24 cellular contexts compared by ENCODE assay signal in genomic region chr12:25714219-25714984, GRCh38.
"Had no signal": no experiment of that assay in that cellular context is flagged by ENCODE, and none has a peak within 500 bp of the region (broad histone marks: within the 10 kb centered on the region; RNA-seq: fewer than 3 reads in every experiment).

No MANE protein-coding gene starts in this region.

- H3K27me3 ChIP-seq: right atrium auricular region, vagina had no signal

- H3K9me3 ChIP-seq: vagina had no signal

- DNase-seq: activated CD4-positive, alpha-beta T cell treated with anti-CD3 and anti-CD28 coated beads for 48 hours; activated CD8-positive, alpha-beta T cell treated with anti-CD3 and anti-CD28 coated beads for 36 hours; activated naive CD4-positive, alpha-beta T cell; activated T-cell treated with anti-CD3 and anti-CD28 coated beads, Interleukin-2, amount 50 U/mL, for 48 hours; anterior cingulate cortex; dermis blood vessel endothelial cell; effector CD4-positive, alpha-beta T cell; foreskin melanocyte; heart right ventricle; midbrain; naive thymus-derived CD4-positive, alpha-beta T cell; nucleus accumbens; stimulated activated CD4-positive, alpha-beta T cell treated with anti-CD3 and anti-CD28 coated beads, Interleukin-2, amount 100 ng/mL, for 48 hours; stimulated activated naive CD8-positive, alpha-beta T cell treated with anti-CD3 and anti-CD28 coated beads, Interleukin-15, Interleukin-2, amounts not matched to agents 100 U/mL and 50 U/mL, for 24 hours; T-helper 9 cell; WERI-Rb-1 had no signal

- ATAC-seq: activated CD4-positive, CD25-positive, alpha-beta regulatory T cell treated with anti-CD3 and anti-CD28 coated beads, Interleukin-2, amount 50 U/mL, for 24 hours; activated CD8-positive, alpha-beta T cell treated with anti-CD3 and anti-CD28 coated beads for 36 hours; activated naive CD4-positive, alpha-beta T cell treated with anti-CD3 and anti-CD28 coated beads, Interleukin-2, amount 50 U/mL, for 72 hours; heart right ventricle; naive thymus-derived CD4-positive, alpha-beta T cell; stimulated activated naive CD8-positive, alpha-beta T cell treated with anti-CD3 and anti-CD28 coated beads, Interleukin-15, Interleukin-2, amounts not matched to agents 100 U/mL and 50 U/mL, for 24 hours had no signal

- H3K9ac ChIP-seq: parathyroid adenoma had no signal

- H3K36me3 ChIP-seq: heart right ventricle, right atrium auricular region, vagina, WERI-Rb-1 had no signal

- H3K27me3 Mint-ChIP-seq: activated CD8-positive, alpha-beta T cell treated with anti-CD3 and anti-CD28 coated beads for 36 hours had no signal

- H3K36me3 Mint-ChIP-seq: activated naive CD4-positive, alpha-beta T cell treated with anti-CD3 and anti-CD28 coated beads, Interleukin-2, amount 50 U/mL, for 72 hours had no signal

- H3K4me3 Mint-ChIP-seq: activated CD8-positive, alpha-beta T cell treated with anti-CD3 and anti-CD28 coated beads for 36 hours; naive thymus-derived CD4-positive, alpha-beta T cell; neural crest cell; type B pancreatic cell had no signal

- H3K27ac ChIP-seq: heart right ventricle, parathyroid adenoma, right atrium auricular region, vagina, WERI-Rb-1 had no signal

- H3K4me3 ChIP-seq: heart right ventricle, right atrium auricular region, vagina had no signal

- H3K4me1 Mint-ChIP-seq: neural crest cell had no signal

- H3K4me1 ChIP-seq: heart right ventricle, parathyroid adenoma, right atrium auricular region, vagina had no signal

- H3K27ac Mint-ChIP-seq: activated CD8-positive, alpha-beta T cell treated with anti-CD3 and anti-CD28 coated beads for 36 hours; activated naive CD4-positive, alpha-beta T cell treated with anti-CD3 and anti-CD28 coated beads, Interleukin-2, amount 50 U/mL, for 72 hours; activated T-helper 2 cell treated with anti-CD3 and anti-CD28 coated beads, Interferon-gamma antibody, Interleukin-2, Interleukin-4, amounts not matched to agents 10 μg/mL and 5 μg/mL and 100 μg/mL, durations not matched to agents 14 hours and 24 hours and 36 hours; naive thymus-derived CD4-positive, alpha-beta T cell; type B pancreatic cell had no signal

- H3K9me3 Mint-ChIP-seq: activated CD8-positive, alpha-beta T cell treated with anti-CD3 and anti-CD28 coated beads for 36 hours; type B pancreatic cell had no signal
